ENCODE assay signal across 22 cellular contexts in the genomic region with DNA sequence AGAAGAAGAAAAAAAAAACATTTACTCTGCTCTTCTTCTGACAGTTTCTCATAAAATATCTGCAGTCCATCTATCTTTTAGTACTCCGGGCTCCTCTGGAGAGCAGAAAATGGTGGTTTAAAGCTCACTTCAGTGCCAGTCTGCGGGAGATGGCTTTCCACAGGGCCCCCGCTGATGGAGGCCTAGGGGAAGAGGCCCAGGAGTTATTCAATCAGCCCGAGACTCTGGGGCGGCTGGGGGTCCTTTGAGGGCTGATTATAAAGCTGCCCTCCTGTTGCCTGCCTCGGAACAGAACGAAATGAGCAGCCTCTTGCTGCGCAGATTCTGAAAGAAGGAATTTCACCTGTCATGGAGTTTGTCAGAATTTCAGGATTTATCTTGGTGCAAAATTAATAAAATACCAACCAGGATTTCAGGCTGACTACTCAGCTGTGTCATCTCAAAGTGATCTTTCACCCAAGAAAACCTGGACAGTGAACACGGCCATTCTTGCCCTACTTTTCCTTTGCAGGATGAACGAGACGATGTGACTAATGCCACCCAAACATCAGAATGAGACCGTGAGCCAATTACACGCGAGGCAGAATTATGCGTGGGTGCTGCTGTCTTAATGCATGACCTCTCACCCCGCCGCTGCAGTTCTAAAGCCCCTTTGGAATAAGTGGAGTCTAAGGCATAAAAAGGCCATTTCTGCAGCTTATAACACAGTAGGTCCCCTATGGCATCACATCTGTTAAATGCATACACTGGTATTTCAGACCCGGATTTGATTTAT.
"Had no signal": no experiment of that assay in that cellular context is flagged by ENCODE, and none has a peak within 500 bp of the region (broad histone marks: within the 10 kb centered on the region; RNA-seq: fewer than 3 reads in every experiment).

No MANE protein-coding gene starts in this region.

- DNase-seq: activated CD4-positive, alpha-beta T cell treated with anti-CD3 and anti-CD28 coated beads, Interleukin-2, amount 10 ng/mL, durations not matched to agents 7 days and 5 days; activated CD8-positive, alpha-beta memory T cell treated with anti-CD3 and anti-CD28 coated beads, Interleukin-2, amount 50 U/mL, for 4 hours; activated effector memory CD4-positive, alpha-beta T cell treated with Interleukin-2 at 50 U/mL for 16 hours; activated naive CD4-positive, alpha-beta T cell treated with anti-CD3 and anti-CD28 coated beads, Interleukin-2, amount 50 U/mL, for 16 hours; activated T-cell treated with anti-CD3 and anti-CD28 coated beads, Interleukin-2, amount 50 U/mL, for 4 hours; aorta; brain microvascular endothelial cell; effector CD4-positive, alpha-beta T cell; esophagus squamous epithelium; left colon; lower lobe of right lung; pancreas; sigmoid colon; stimulated activated CD4-positive, alpha-beta T cell treated with anti-CD3 and anti-CD28 coated beads, Interleukin-4, amount 100 ng/mL, for 24 hours; T-helper 1 cell; T1000; upper lobe of right lung had no signal

- H3K27me3 Mint-ChIP-seq: activated CD4-positive, alpha-beta T cell treated with anti-CD3 and anti-CD28 coated beads, Interleukin-2, amount 10 ng/mL, durations not matched to agents 7 days and 5 days; central memory CD8-positive, alpha-beta T cell had no signal

- ATAC-seq: activated T-cell treated with anti-CD3 and anti-CD28 coated beads, Interleukin-2, amount 50 U/mL, for 4 hours; pancreas had no signal

- H3K27ac Mint-ChIP-seq: activated CD4-positive, alpha-beta T cell treated with anti-CD3 and anti-CD28 coated beads, Interleukin-2, amount 10 ng/mL, durations not matched to agents 7 days and 5 days; stimulated activated effector memory CD8-positive, alpha-beta T cell treated with anti-CD3 and anti-CD28 coated beads, Interleukin-12 subunit alpha, Interleukin-12 subunit beta, amount 100 ng/mL, for 72 hours had no signal

- H3K4me3 ChIP-seq: coronary artery, esophagus squamous epithelium, lower lobe of right lung, pancreas, sigmoid colon, thoracic aorta, upper lobe of right lung had no signal

- H3K4me1 ChIP-seq: esophagus squamous epithelium, pancreas had no signal

- H3K36me3 Mint-ChIP-seq: stimulated activated effector memory CD8-positive, alpha-beta T cell treated with anti-CD3 and anti-CD28 coated beads, Interleukin-12 subunit alpha, Interleukin-12 subunit beta, amount 100 ng/mL, for 72 hours had no signal

- H3K4me3 Mint-ChIP-seq: activated CD4-positive, alpha-beta T cell treated with anti-CD3 and anti-CD28 coated beads, Interleukin-2, amount 10 ng/mL, durations not matched to agents 7 days and 5 days; activated T-cell treated with anti-CD3 and anti-CD28 coated beads, Interleukin-2, amount 50 U/mL, for 4 hours; central memory CD8-positive, alpha-beta T cell; stimulated activated effector memory CD8-positive, alpha-beta T cell treated with anti-CD3 and anti-CD28 coated beads, Interleukin-12 subunit alpha, Interleukin-12 subunit beta, amount 100 ng/mL, for 72 hours had no signal

- H3K27ac ChIP-seq: brain microvascular endothelial cell, coronary artery, esophagus squamous epithelium, lower lobe of right lung, neutrophil, pancreas, thoracic aorta had no signal

- H3K9me3 Mint-ChIP-seq: activated CD4-positive, alpha-beta T cell treated with anti-CD3 and anti-CD28 coated beads, Interleukin-2, amount 10 ng/mL, durations not matched to agents 7 days and 5 days; activated T-cell treated with anti-CD3 and anti-CD28 coated beads, Interleukin-2, amount 50 U/mL, for 4 hours had no signal

- H3K9me3 ChIP-seq: esophagus squamous epithelium, lower lobe of right lung, neutrophil, pancreas, sigmoid colon, thoracic aorta, upper lobe of right lung had no signal

- H3K4me1 Mint-ChIP-seq: activated CD4-positive, alpha-beta T cell treated with anti-CD3 and anti-CD28 coated beads, Interleukin-2, amount 10 ng/mL, durations not matched to agents 7 days and 5 days; central memory CD8-positive, alpha-beta T cell; stimulated activated effector memory CD8-positive, alpha-beta T cell treated with anti-CD3 and anti-CD28 coated beads, Interleukin-12 subunit alpha, Interleukin-12 subunit beta, amount 100 ng/mL, for 72 hours had no signal

- H3K27me3 ChIP-seq: brain microvascular endothelial cell, esophagus squamous epithelium, neutrophil, pancreas, sigmoid colon, upper lobe of right lung had no signal

- H3K36me3 ChIP-seq: brain microvascular endothelial cell, esophagus squamous epithelium, lower lobe of right lung, neutrophil, pancreas, sigmoid colon, thoracic aorta, upper lobe of right lung had no signal
